14 cellular contexts compared by ENCODE assay signal in the genomic region with DNA sequence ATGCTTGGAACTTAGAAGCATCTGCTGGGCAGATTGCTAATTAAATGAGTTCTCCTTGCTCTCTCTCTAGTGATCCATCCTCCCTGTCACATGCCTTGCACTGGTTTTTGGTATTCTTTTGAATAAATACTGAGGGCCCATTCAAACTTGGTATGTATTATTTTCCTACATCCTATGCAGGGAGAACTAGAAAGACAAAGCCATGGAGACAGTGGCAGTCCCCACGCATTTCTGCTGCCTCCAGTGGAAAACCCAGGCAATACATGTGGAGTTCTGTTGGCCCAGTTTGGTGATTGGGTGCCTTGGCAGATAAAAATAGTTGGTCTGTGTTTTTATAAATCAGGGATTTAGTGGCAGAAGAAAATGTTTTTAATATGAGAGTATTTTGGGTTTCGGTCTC.
DNase-seq lines count a peak whose midpoint lies in the region; ATAC-seq and TF ChIP-seq lines count a peak whose summit lies in the region.
"Had no signal": no experiment of that assay in that cellular context is flagged by ENCODE, and none has a peak within 500 bp of the region (broad histone marks: within the 10 kb centered on the region; RNA-seq: fewer than 3 reads in every experiment).

No MANE protein-coding gene starts in this region.

- CTCF ChIA-PET in HEK293T (lab: Yijun Ruan, JAX): no interaction called here

- H3K36me3 ChIP-seq in WERI-Rb-1: peaks cover 14% of the 10 kb centered on the region; the same call in 1 of the 2 replicates

- DNase-seq in AG09309 (ENCODE audit: low read depth) (no peak), HEK293T (ENCODE audit: extremely low spot score) (peak; percentile 36), WERI-Rb-1 (peak; percentile 20), iPS-NIHi11 (ENCODE audit: low spot score) (peak; percentile 37), NCI-H1436 treated with DMSO at 0.1 percent for 48 hours (lab: John Stamatoyannopoulos, UW) (no peak)
- DNase-seq in stimulated activated naive CD4-positive, alpha-beta T cell treated with Interleukin-2 at 50 U/mL for 16 hours (lab: John Stamatoyannopoulos, UW): no peak
- DNase-seq: activated CD8-positive, alpha-beta T cell treated with anti-CD3 and anti-CD28 coated beads, Interleukin-2, amount 10 ng/mL, durations not matched to agents 7 days and 5 days; CD4-positive, CD25-positive, alpha-beta regulatory T cell; MV-4-11; naive B cell; stimulated activated CD8-positive, alpha-beta memory T cell treated with anti-CD3 and anti-CD28 coated beads, Interleukin-4, amount 100 ng/mL, for 48 hours; T-cell had no signal

- no peaks in the 10 kb centered on the region for H3K27me3 ChIP-seq in WERI-Rb-1 (ENCODE audit: insufficient read depth, low read depth, severe bottlenecking)

- no peaks in the 10 kb centered on the region for H3K9me3 ChIP-seq in WERI-Rb-1 (ENCODE audit: severe bottlenecking)

- no peak overlapping the region for H3K4me3 ChIP-seq in AG09309 (ENCODE audit: control insufficient read depth, low read depth, low read length)
- no peak overlapping the region for H3K4me3 ChIP-seq in WERI-Rb-1 (ENCODE audit: low read depth, low read length)

- ATAC-seq in GM21576 (IDR thresholded peaks at IDR 0.05; ENCODE audit: unreplicated experiment) (no peak), HG02798 (IDR thresholded peaks at IDR 0.05; ENCODE audit: poor library complexity, unreplicated experiment) (no peak)
- ATAC-seq: activated CD8-positive, alpha-beta T cell treated with anti-CD3 and anti-CD28 coated beads, Interleukin-2, amount 10 ng/mL, durations not matched to agents 7 days and 5 days; T-cell had no signal

- POLR2A ChIA-PET in HEK293T (lab: Yijun Ruan, JAX): no interaction called here

- TF ChIP-seq CTCF in AG09309 (IDR thresholded peaks at IDR 0.05; ENCODE audit: control insufficient read depth, insufficient read depth, low read depth, low read length, missing control alignments) (peak; percentile 22), WERI-Rb-1 (IDR thresholded peaks at IDR 0.05; ENCODE audit: low read depth, low read length) (peak; percentile 52)

- no peak overlapping the region for H3K27ac ChIP-seq in WERI-Rb-1

TF ChIP-seq in HEK293T, 16 proteins besides CTCF, POLR2A, EP300 and RAD21:
- TF ChIP-seq TARDBP (IDR thresholded peaks at IDR 0.05) (no peak), ELF4 (IDR thresholded peaks at IDR 0.05) (no peak), ARNT (IDR thresholded peaks at IDR 0.05) (no peak), L3MBTL2 (conservative IDR thresholded peaks at IDR 0.05) (no peak), FOXA1 (IDR thresholded peaks at IDR 0.05) (no peak), SUZ12 (IDR thresholded peaks at IDR 0.05) (no peak), ZNF384 (IDR thresholded peaks at IDR 0.05) (no peak), FOXM1 (IDR thresholded peaks at IDR 0.05; ENCODE audit: borderline replicate concordance) (no peak), LEF1 (IDR thresholded peaks at IDR 0.05; ENCODE audit: borderline replicate concordance) (no peak), NFRKB (IDR thresholded peaks at IDR 0.05) (no peak), BHLHE40 (IDR thresholded peaks at IDR 0.05; ENCODE audit: borderline replicate concordance) (no peak), FOXK2 (IDR thresholded peaks at IDR 0.05) (no peak)

Comparison
In these comparisons a context has a peak if more than half of its experiments do, and no peak if none do; other contexts are left out.
1. DNase-seq: peak in HEK293T (single experiment), WERI-Rb-1 (single experiment) and iPS-NIHi11 (single experiment); none in AG09309 (single experiment), NCI-H1436 treated with DMSO at 0.1 percent for 48 hours (single experiment) and stimulated activated naive CD4-positive, alpha-beta T cell treated with Interleukin-2 at 50 U/mL for 16 hours (single experiment).